In the genomic region with DNA sequence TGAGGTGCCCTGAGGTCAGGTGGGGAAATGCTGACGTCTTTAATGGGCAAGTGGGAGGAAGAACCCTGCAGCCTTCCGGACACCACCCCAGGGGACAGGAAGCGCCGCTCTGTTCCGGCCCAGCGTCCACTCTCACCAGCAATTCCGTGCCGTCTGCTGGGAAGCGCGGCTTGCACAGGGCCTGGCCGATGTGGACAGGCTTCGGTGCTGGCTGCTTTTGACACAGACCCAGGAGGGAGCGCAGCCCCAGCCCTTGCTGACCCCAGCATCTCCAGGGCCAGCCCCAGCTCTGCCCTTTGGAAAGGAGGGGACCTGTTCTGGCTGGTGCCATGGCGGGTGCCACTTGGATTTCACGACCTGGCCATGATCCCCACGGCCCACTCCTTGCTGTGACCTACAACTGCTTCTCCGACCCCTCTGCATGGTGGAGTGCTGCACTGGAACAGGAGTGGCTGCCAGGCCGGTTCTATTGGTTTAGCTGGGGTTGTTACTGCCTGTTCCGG, we compare ENCODE assay signal across 28 cellular contexts.
A peak's percentile ranks its signal among the peaks of the same experiment; 100 is the strongest.
DNase-seq lines count a peak whose midpoint lies in the region; ATAC-seq, FAIRE-seq and TF ChIP-seq lines count a peak whose summit lies in the region.
"Had no signal": no experiment of that assay in that cellular context is flagged by ENCODE, and none has a peak within 500 bp of the region (broad histone marks: within the 10 kb centered on the region; RNA-seq: fewer than 3 reads in every experiment).

No MANE protein-coding gene starts in this region.

- 81% methylated on average over 19 of the region's 19 CpGs; no CpG with 5 or more reads in 1 of the 2 experiments for WGBS in H1 (ENCODE audit: extremely low coverage in 1 of 2, insufficient coverage in 1 of 2, insufficient read length in 1 of 2, insufficient replicate concordance in 2 of 2, low coverage in 1 of 2, low lambda C conversion rate in 2 of 2, missing lambda C conversion rate in 1 of 2), 2 experiments

- H3K4me1 Mint-ChIP-seq in CD14-positive monocyte, result peaks cover 6% of the 10 kb centered on the region
- no peaks in the 10 kb centered on the region for H3K4me1 Mint-ChIP-seq in T-helper 2 cell treated with Interferon-gamma antibody and Interleukin-4, amounts not matched to agents 5 μg/mL and 100 μg/mL, for 36 hours (ENCODE audit: low read depth)
- H3K4me1 Mint-ChIP-seq: activated CD8-positive, alpha-beta memory T cell treated with anti-CD3 and anti-CD28 coated beads, Interleukin-2, amount 10 ng/mL, durations not matched to agents 7 days and 5 days; CD4-positive, alpha-beta memory T cell had no signal

- H3K27ac ChIP-seq in H1 (ENCODE audit: low read depth, low read length), result no peak overlapping the region
- peak overlapping the region; percentile 30 for H3K27ac ChIP-seq in skeletal muscle tissue (ENCODE audit: low read depth, low read length)
- H3K27ac ChIP-seq: A549, HL-60, tibial artery had no signal

- no peak for TF ChIP-seq EP300 in H1 (IDR thresholded peaks at IDR 0.05; ENCODE audit: borderline replicate concordance in 1 of 2, low read depth in 2 of 2, low read length in 2 of 2)

- H3K27ac Mint-ChIP-seq in CD14-positive monocyte, result no peak overlapping the region
- no peak overlapping the region for H3K27ac Mint-ChIP-seq in T-helper 2 cell treated with Interferon-gamma antibody and Interleukin-4, amounts not matched to agents 5 μg/mL and 100 μg/mL, for 36 hours
- H3K27ac Mint-ChIP-seq: activated CD4-positive, alpha-beta T cell treated with anti-CD3 and anti-CD28 coated beads, Interleukin-2, amount 10 ng/mL, durations not matched to agents 7 days and 5 days; activated CD8-positive, alpha-beta memory T cell treated with anti-CD3 and anti-CD28 coated beads, Interleukin-2, amount 10 ng/mL, durations not matched to agents 7 days and 5 days; brain; CD4-positive, alpha-beta memory T cell; effector memory CD8-positive, alpha-beta T cell had no signal

- no peak for TF ChIP-seq RAD21 in H1 (IDR thresholded peaks at IDR 0.05 in 1 of 2, conservative IDR thresholded peaks at IDR 0.05 in 1 of 2; ENCODE audit: low read depth in 2 of 2, low read length in 2 of 2)

- DNase-seq in CD14-positive monocyte (ENCODE audit: low spot score), result peak; percentile 43
- DNase-seq in H1 (ENCODE audit: low read depth in 1 of 2, low spot score in 2 of 2), result no peak
- no peak for DNase-seq in left lobe of liver (ENCODE audit: low spot score)
- no peak for DNase-seq in T-helper 2 cell treated with Interferon-gamma antibody and Interleukin-4, amounts not matched to agents 5 μg/mL and 100 μg/mL, for 36 hours (ENCODE audit: low spot score)
- DNase-seq in activated CD4-positive, alpha-beta T cell treated with anti-CD3 and anti-CD28 coated beads, Interleukin-2, amount 50 U/mL, for 1 hour, result no peak
- DNase-seq: activated CD4-positive, alpha-beta T cell treated with anti-CD3 and anti-CD28 coated beads, Interleukin-2, amount 10 ng/mL, durations not matched to agents 7 days and 5 days; activated CD8-positive, alpha-beta memory T cell treated with anti-CD3 and anti-CD28 coated beads, Interleukin-2, amount 10 ng/mL, durations not matched to agents 7 days and 5 days; activated T-cell treated with anti-CD3 and anti-CD28 coated beads, Interleukin-2, amount 50 U/mL, for 48 hours; AML-193; CD4-positive, alpha-beta memory T cell; effector memory CD8-positive, alpha-beta T cell; EL; hypothalamus; NCI-H1694; SIG-M5; stimulated activated naive CD4-positive, alpha-beta T cell treated with Interleukin-2 at 50 U/mL for 16 hours; SW 1271; T1000; tibial artery had no signal

- no peak overlapping the region for H4K5ac ChIP-seq in H1 (ENCODE audit: insufficient read length, low read depth, low read length)

- no peak overlapping the region for H3K14ac ChIP-seq in H1 (ENCODE audit: insufficient read length)

- no peak overlapping the region for H3K56ac ChIP-seq in H1 (replicated peaks; ENCODE audit: insufficient read length, low read depth, low read length)

- H3K9me3 ChIP-seq in H1 (ENCODE audit: insufficient read depth in 2 of 2, low read depth in 1 of 2, low read length in 1 of 2) (peaks cover 4 to 13% of the 10 kb centered on the region in 2 experiments; a peak in 2 of 4 replicates), skeletal muscle tissue (ENCODE audit: control insufficient read depth in 3 of 3, low read length in 3 of 3) (no peaks in the 10 kb centered on the region)
- H3K9me3 ChIP-seq: A549, tibial artery had no signal

- H2AFZ ChIP-seq in H1 (ENCODE audit: low read length), result no peak overlapping the region

- H3K18ac ChIP-seq in H1 (ENCODE audit: extremely low read depth, low read length), result no peak overlapping the region

- H3K27me3 ChIP-seq in H1 (replicated peaks in 1 of 4; ENCODE audit: control insufficient read depth in 3 of 4, extremely low read depth in 1 of 4, insufficient read depth in 3 of 4, low read length in 3 of 4), result no peaks in the 10 kb centered on the region; a peak in 1 of 7 replicates
- H3K27me3 ChIP-seq in skeletal muscle tissue (ENCODE audit: control insufficient read depth in 3 of 3, insufficient read depth in 3 of 3, low read length in 3 of 3), result peaks cover 5 to 52% (median 20%) of the 10 kb centered on the region in 3 donors

- no peak overlapping the region for H4K91ac ChIP-seq in H1 (replicated peaks; ENCODE audit: insufficient read length, low read length)

- H3K4me2 ChIP-seq in H1 (ENCODE audit: insufficient read depth in 1 of 2, low read depth in 2 of 2, low read length in 2 of 2), result no peak overlapping the region
- H3K4me2 ChIP-seq: A549 had no signal

- peaks cover 1 to 6% (median 5%) of the 10 kb centered on the region in 3 donors for H3K27me3 Mint-ChIP-seq in CD14-positive monocyte (ENCODE audit: low read depth in 3 of 3)
- no peaks in the 10 kb centered on the region for H3K27me3 Mint-ChIP-seq in T-helper 2 cell treated with Interferon-gamma antibody and Interleukin-4, amounts not matched to agents 5 μg/mL and 100 μg/mL, for 36 hours (ENCODE audit: low read depth)
- H3K27me3 Mint-ChIP-seq: activated CD8-positive, alpha-beta memory T cell treated with anti-CD3 and anti-CD28 coated beads, Interleukin-2, amount 10 ng/mL, durations not matched to agents 7 days and 5 days had no signal

- H4K8ac ChIP-seq in H1 (ENCODE audit: extremely low read depth, insufficient read depth, low read length), result peak overlapping the region; percentile 51; the same call in 1 of the 2 replicates

- no peak overlapping the region for H2BK120ac ChIP-seq in H1 (replicated peaks; ENCODE audit: low read depth, low read length)

- no peak overlapping the region for H2BK12ac ChIP-seq in H1 (ENCODE audit: low read depth, low read length)

- H3K4me3 ChIP-seq in H1 (ENCODE audit: extremely low read depth in 1 of 4, insufficient read depth in 2 of 4, low read depth in 3 of 4, low read length in 4 of 4) (no peak overlapping the region), skeletal muscle tissue (ENCODE audit: low read length in 3 of 3) (peak overlapping the region in 2 of 3 donors; percentile 35 to 41)
- H3K4me3 ChIP-seq: A549, GM12878, tibial artery had no signal

- no peak overlapping the region for H3K4me3 Mint-ChIP-seq in CD14-positive monocyte
- no peak overlapping the region for H3K4me3 Mint-ChIP-seq in T-helper 2 cell treated with Interferon-gamma antibody and Interleukin-4, amounts not matched to agents 5 μg/mL and 100 μg/mL, for 36 hours
- H3K4me3 Mint-ChIP-seq: activated CD4-positive, alpha-beta T cell treated with anti-CD3 and anti-CD28 coated beads, Interleukin-2, amount 10 ng/mL, durations not matched to agents 7 days and 5 days; activated CD8-positive, alpha-beta memory T cell treated with anti-CD3 and anti-CD28 coated beads, Interleukin-2, amount 10 ng/mL, durations not matched to agents 7 days and 5 days; brain; effector memory CD8-positive, alpha-beta T cell had no signal

- no peak overlapping the region for H2BK20ac ChIP-seq in H1 (ENCODE audit: low read length)

- H3K36me3 ChIP-seq in H1 (ENCODE audit: control insufficient read depth in 2 of 4, insufficient read depth in 4 of 4, low read length in 3 of 4) (no peaks in the 10 kb centered on the region), skeletal muscle tissue (ENCODE audit: control insufficient read depth in 3 of 3, insufficient read depth in 3 of 3, low read length in 3 of 3) (no peaks in the 10 kb centered on the region)
- H3K36me3 ChIP-seq: tibial artery had no signal

- POLR2A ChIA-PET in H1 (lab: Charles Lee; ENCODE audit: partially characterized antibody), result no interaction called here

- H3K9me3 Mint-ChIP-seq in CD14-positive monocyte, result peaks cover 30 to 64% (median 47%) of the 10 kb centered on the region in 7 donors
- H3K9me3 Mint-ChIP-seq in T-helper 2 cell treated with Interferon-gamma antibody and Interleukin-4, amounts not matched to agents 5 μg/mL and 100 μg/mL, for 36 hours, result peaks cover 22% of the 10 kb centered on the region

- H3K79me2 ChIP-seq in H1 (ENCODE audit: control insufficient read depth in 1 of 2, insufficient read depth in 2 of 2, low read length in 2 of 2), result no peaks in the 10 kb centered on the region

- TF ChIP-seq POLR2A in H1 (IDR thresholded peaks at IDR 0.05; ENCODE audit: control extremely low read depth in 1 of 2, low read depth in 2 of 2, low read length in 2 of 2), result no peak

- TF ChIP-seq CTCF in CD14-positive monocyte (IDR thresholded peaks at IDR 0.05), result no peak
- no peak for TF ChIP-seq CTCF in H1 (IDR thresholded peaks at IDR 0.05; ENCODE audit: control extremely low read depth in 1 of 3, insufficient read depth in 1 of 3, low read depth in 1 of 3, low read length in 3 of 3)

- H2BK5ac ChIP-seq in H1 (ENCODE audit: low read depth, low read length), result no peak overlapping the region

- no peaks in the 10 kb centered on the region for H3K36me3 Mint-ChIP-seq in CD14-positive monocyte
- H3K36me3 Mint-ChIP-seq in T-helper 2 cell treated with Interferon-gamma antibody and Interleukin-4, amounts not matched to agents 5 μg/mL and 100 μg/mL, for 36 hours (ENCODE audit: low read depth), result no peaks in the 10 kb centered on the region
- H3K36me3 Mint-ChIP-seq: brain; CD4-positive, alpha-beta memory T cell had no signal

- no peak overlapping the region for H3K23ac ChIP-seq in H1 (ENCODE audit: insufficient read length)

- no peak for FAIRE-seq in H1 (lab: Jason Lieb, UNC)
- FAIRE-seq: A549, colon, frontal cortex, GM12878 had no signal

- no peaks in the 10 kb centered on the region for H3K79me1 ChIP-seq in H1 (ENCODE audit: low read depth, low read length)

- CTCF ChIA-PET in H1 (lab: Charles Lee; ENCODE audit: partially characterized antibody), result no interaction called here

- intact Hi-C loops in CD14-positive monocyte (cut with micrococcal nuclease), result no loop called here

- H3K4ac ChIP-seq in H1 (replicated peaks; ENCODE audit: insufficient read length, low read depth, low read length), result no peak overlapping the region

- no peak overlapping the region for H2AK5ac ChIP-seq in H1 (ENCODE audit: low read depth, low read length)

- no peak overlapping the region for H2BK15ac ChIP-seq in H1 (ENCODE audit: low read length)

- no peaks in the 10 kb centered on the region for H3K4me1 ChIP-seq in H1 (replicated peaks in 1 of 4; ENCODE audit: control insufficient read depth in 3 of 4, insufficient read depth in 4 of 4, low read length in 3 of 4)
- H3K4me1 ChIP-seq in skeletal muscle tissue (ENCODE audit: control insufficient read depth in 3 of 3, insufficient read depth in 3 of 3, low read length in 3 of 3), result peaks cover 24 to 25% (median 24%) of the 10 kb centered on the region in 3 donors
- H3K4me1 ChIP-seq: A549 had no signal

- ATAC-seq in left lobe of liver, result peak; percentile 60
- no peak for ATAC-seq in activated CD4-positive, CD25-positive, alpha-beta regulatory T cell treated with anti-CD3 and anti-CD28 coated beads, Interleukin-2, amount 50 U/mL, for 24 hours
- ATAC-seq in HG02798 (IDR thresholded peaks at IDR 0.05; ENCODE audit: poor library complexity, unreplicated experiment), result no peak
- ATAC-seq: A549; activated CD8-positive, alpha-beta memory T cell treated with anti-CD3 and anti-CD28 coated beads, Interleukin-2, amount 10 ng/mL, durations not matched to agents 7 days and 5 days; effector memory CD8-positive, alpha-beta T cell; GM12878 had no signal

- H3K23me2 ChIP-seq in H1 (ENCODE audit: low read depth, low read length), result no peaks in the 10 kb centered on the region

- H4K20me1 ChIP-seq in H1 (replicated peaks in 1 of 2; ENCODE audit: control insufficient read depth in 1 of 2, insufficient read depth in 2 of 2, low read length in 2 of 2), result peaks cover 0 to 2% of the 10 kb centered on the region in 2 experiments

- no peak overlapping the region for H3K9ac ChIP-seq in H1 (replicated peaks in 1 of 4; ENCODE audit: extremely low read depth in 1 of 4, low read depth in 3 of 4, low read length in 3 of 4)
- H3K9ac ChIP-seq in skeletal muscle tissue (ENCODE audit: low read depth in 1 of 3, low read length in 3 of 3), result peak overlapping the region in 1 of 3 donors; percentile 57

Comparison
In these comparisons a context has a peak if more than half of its experiments do, and no peak if none do; other contexts are left out.
1. H3K4me3 ChIP-seq: peak in skeletal muscle tissue (2 of 3); none in H1 (0 of 4).